16 cellular contexts compared by ENCODE assay signal in genomic region chr17:82060614-82061013, GRCh38.
"Had no signal": no experiment of that assay in that cellular context is flagged by ENCODE, and none has a peak within 500 bp of the region (broad histone marks: within the 10 kb centered on the region; RNA-seq: fewer than 3 reads in every experiment).

No MANE protein-coding gene starts in this region.

- H3K27me3 ChIP-seq: dorsolateral prefrontal cortex had no signal

- FAIRE-seq: TTC549 had no signal

- H3K27ac ChIP-seq: dorsolateral prefrontal cortex had no signal

- ATAC-seq: activated CD4-positive, alpha-beta T cell treated with anti-CD3 and anti-CD28 coated beads for 36 hours; left colon; sciatic nerve; WTC11 had no signal

- H3K4me3 ChIP-seq: dorsolateral prefrontal cortex, lung, smooth muscle cell had no signal

- H3K4me2 ChIP-seq: smooth muscle cell had no signal

- DNase-seq: activated CD4-positive, alpha-beta memory T cell treated with anti-CD3 and anti-CD28 coated beads for 36 hours; activated CD4-positive, alpha-beta T cell treated with anti-CD3 and anti-CD28 coated beads for 36 hours; activated gamma-delta T cell treated with Interleukin-2 at 50 U/mL for 16 hours; activated naive CD8-positive, alpha-beta T cell treated with anti-CD3 and anti-CD28 coated beads, Interleukin-2, amount 10 ng/mL, durations not matched to agents 7 days and 5 days; activated T-cell treated with anti-CD3 and anti-CD28 coated beads for 4 hours; amygdala; left colon; midbrain; nephron progenitor cell; stimulated activated naive CD4-positive, alpha-beta T cell had no signal
